26 cellular contexts compared by ENCODE assay signal in genomic region chr18:79707671-79708070, GRCh38.
"Had no signal": no experiment of that assay in that cellular context is flagged by ENCODE, and none has a peak within 500 bp of the region (broad histone marks: within the 10 kb centered on the region; RNA-seq: fewer than 3 reads in every experiment).

No MANE protein-coding gene starts in this region.

- H3K4me3 Mint-ChIP-seq: endodermal cell; naive thymus-derived CD4-positive, alpha-beta T cell; nephron; type B pancreatic cell had no signal

- H3K27me3 Mint-ChIP-seq: naive thymus-derived CD4-positive, alpha-beta T cell; type B pancreatic cell had no signal

- H3K9me3 ChIP-seq: gastrocnemius medialis, heart right ventricle, left lung, psoas muscle, testis, tibial artery had no signal

- H3K27ac ChIP-seq: epithelial cell of prostate, gastrocnemius medialis, heart right ventricle, left lung, psoas muscle, skin epidermis, testis, tibial artery had no signal

- DNase-seq: dorsolateral prefrontal cortex; effector CD4-positive, alpha-beta T cell; endodermal cell; foreskin fibroblast; heart right ventricle; hippocampal formation; left cardiac atrium; mesendoderm; midbrain; naive thymus-derived CD4-positive, alpha-beta T cell; nucleus accumbens; psoas muscle; right cardiac atrium; stimulated activated CD4-positive, alpha-beta T cell treated with anti-CD3 and anti-CD28 coated beads, Interleukin-1b, Interleukin-23, amount 100 ng/mL, for 48 hours; stimulated activated CD4-positive, alpha-beta T cell treated with anti-CD3 and anti-CD28 coated beads, Interleukin-4, amount 100 ng/mL, for 1 hour; stimulated activated CD8-positive, alpha-beta memory T cell treated with anti-CD3 and anti-CD28 coated beads, Interleukin-4, amount 100 ng/mL, for 48 hours; stimulated activated naive CD8-positive, alpha-beta T cell treated with anti-CD3 and anti-CD28 coated beads, Interleukin-15, Interleukin-2, amounts not matched to agents 100 U/mL and 50 U/mL, for 24 hours; testis; tibial artery had no signal

- H3K9me3 Mint-ChIP-seq: endodermal cell, nephron, type B pancreatic cell had no signal

- H3K27ac Mint-ChIP-seq: endodermal cell, type B pancreatic cell had no signal

- H3K4me1 ChIP-seq: gastrocnemius medialis, heart right ventricle, left lung, psoas muscle, testis, tibial artery had no signal

- H3K4me3 ChIP-seq: dorsolateral prefrontal cortex, gastrocnemius medialis, heart right ventricle, left lung, psoas muscle, skin epidermis, testis, tibial artery had no signal

- H3K27me3 ChIP-seq: dorsolateral prefrontal cortex, gastrocnemius medialis, heart right ventricle, left lung, testis, tibial artery had no signal

- ATAC-seq: esophagus mucosa; gastrocnemius medialis; heart right ventricle; left cardiac atrium; left lung; naive thymus-derived CD4-positive, alpha-beta T cell; psoas muscle; right cardiac atrium; stimulated activated naive CD8-positive, alpha-beta T cell treated with anti-CD3 and anti-CD28 coated beads, Interleukin-15, Interleukin-2, amounts not matched to agents 100 U/mL and 50 U/mL, for 24 hours had no signal

- H3K4me1 Mint-ChIP-seq: endodermal cell, nephron had no signal
